In genomic region chr6:132161283-132161682, GRCh38 we compare ENCODE assay signal across 9 cellular contexts.
DNase-seq lines count a peak whose midpoint lies in the region; ATAC-seq and TF ChIP-seq lines count a peak whose summit lies in the region.
"Had no signal": no experiment of that assay in that cellular context is flagged by ENCODE, and none has a peak within 500 bp of the region (broad histone marks: within the 10 kb centered on the region; RNA-seq: fewer than 3 reads in every experiment).

No MANE protein-coding gene starts in this region.

- H3K4me1 ChIP-seq in MM.1S (ENCODE audit: low read length) = no peaks in the 10 kb centered on the region

- H3F3A ChIP-seq in MM.1S (ENCODE audit: insufficient read depth, low read length) = no peaks in the 10 kb centered on the region

- no peak overlapping the region for H3K9ac ChIP-seq in MM.1S (ENCODE audit: low read length)

- H3K27me3 Mint-ChIP-seq in Calu3 (ENCODE audit: unreplicated experiment) = no peaks in the 10 kb centered on the region
- no peaks in the 10 kb centered on the region for H3K27me3 Mint-ChIP-seq in neural crest cell (ENCODE audit: low read depth)
- peaks cover 0 to 16% (median 2%) of the 10 kb centered on the region in 5 donors for H3K27me3 Mint-ChIP-seq in naive thymus-derived CD8-positive, alpha-beta T cell

- no peak overlapping the region for H3K4me2 ChIP-seq in MM.1S (ENCODE audit: low read depth, low read length)

- POLR2A ChIA-PET in naive thymus-derived CD8-positive, alpha-beta T cell (lab: Charles Lee) = no interaction called here

- H2AFZ ChIP-seq in MM.1S (ENCODE audit: low read length) = no peak overlapping the region

- TF ChIP-seq CTCF in Calu3 (IDR thresholded peaks at IDR 0.05; ENCODE audit: unreplicated experiment) = peak; percentile 43
- TF ChIP-seq CTCF in MM.1S (IDR thresholded peaks at IDR 0.05; ENCODE audit: low read length) = peak; percentile 54
- peak; percentile 69 for TF ChIP-seq CTCF in epithelial cell of esophagus (IDR thresholded peaks at IDR 0.05; ENCODE audit: insufficient read depth, low read depth, low read length, missing control alignments)
- TF ChIP-seq CTCF in neural crest cell (conservative IDR thresholded peaks at IDR 0.05) = peak; percentile 62

- H3K36me3 ChIP-seq in MM.1S (replicated peaks; ENCODE audit: insufficient read depth, low read length) = no peaks in the 10 kb centered on the region

- H3K9me3 Mint-ChIP-seq in Calu3 (ENCODE audit: low read depth, unreplicated experiment) = peaks cover 11% of the 10 kb centered on the region
- peaks cover 21% of the 10 kb centered on the region for H3K9me3 Mint-ChIP-seq in neural crest cell
- peaks cover 0 to 4% (median 0%) of the 10 kb centered on the region in 9 donors for H3K9me3 Mint-ChIP-seq in naive thymus-derived CD8-positive, alpha-beta T cell

- H3K4me1 Mint-ChIP-seq in Calu3 (ENCODE audit: low read depth, unreplicated experiment) (peaks cover 29% of the 10 kb centered on the region), neural crest cell (no peaks in the 10 kb centered on the region)
- no peaks in the 10 kb centered on the region for H3K4me1 Mint-ChIP-seq in naive thymus-derived CD8-positive, alpha-beta T cell
- H3K4me1 Mint-ChIP-seq: activated naive CD4-positive, alpha-beta T cell treated with anti-CD3 and anti-CD28 coated beads, Interleukin-2, amount 50 U/mL, for 24 hours had no signal

- H3K9me3 ChIP-seq in MM.1S (replicated peaks; ENCODE audit: insufficient read depth, low read length) = no peaks in the 10 kb centered on the region

- no peak overlapping the region for H3K27ac ChIP-seq in MM.1S (ENCODE audit: low read length)

- intact Hi-C loops in Calu3 (cut with micrococcal nuclease; ENCODE audit: unreplicated experiment) = loop anchor here (1.0 to 5.0 kb wide), 5 partner anchors 57 to 236 kb away; partner anchors contain the start of gene CCN2

- H3K27ac Mint-ChIP-seq in Calu3 (ENCODE audit: unreplicated experiment) (no peak overlapping the region), neural crest cell (ENCODE audit: unreplicated experiment) (no peak overlapping the region)
- no peak overlapping the region for H3K27ac Mint-ChIP-seq in naive thymus-derived CD8-positive, alpha-beta T cell
- H3K27ac Mint-ChIP-seq: activated naive CD4-positive, alpha-beta T cell treated with anti-CD3 and anti-CD28 coated beads, Interleukin-2, amount 50 U/mL, for 24 hours had no signal

- H4K20me1 ChIP-seq in MM.1S (ENCODE audit: insufficient read depth, low read length) = no peaks in the 10 kb centered on the region

- no peaks in the 10 kb centered on the region for H3K9me2 ChIP-seq in MM.1S (replicated peaks; ENCODE audit: insufficient read depth, low read length)

- H3K36me3 Mint-ChIP-seq in Calu3 (ENCODE audit: insufficient read depth, unreplicated experiment) = peaks cover 5% of the 10 kb centered on the region
- H3K36me3 Mint-ChIP-seq in neural crest cell (ENCODE audit: low read depth) = peaks cover 4% of the 10 kb centered on the region
- H3K36me3 Mint-ChIP-seq in naive thymus-derived CD8-positive, alpha-beta T cell = no peaks in the 10 kb centered on the region
- H3K36me3 Mint-ChIP-seq: activated naive CD4-positive, alpha-beta T cell treated with anti-CD3 and anti-CD28 coated beads, Interleukin-2, amount 50 U/mL, for 24 hours had no signal

- H3K27me3 ChIP-seq in MM.1S (replicated peaks; ENCODE audit: insufficient read depth, low read length) = no peaks in the 10 kb centered on the region

- DNase-seq in Calu3 (peak; percentile 49), MM.1S (peak; percentile 30), epithelial cell of esophagus (ENCODE audit: low read depth) (peak; percentile 58), neural crest cell (ENCODE audit: low read depth, low spot score) (no peak), NK-92 (lab: John Stamatoyannopoulos, UW; ENCODE audit: unreplicated experiment) (no peak)
- DNase-seq in naive thymus-derived CD8-positive, alpha-beta T cell = no peak
- DNase-seq in stimulated activated CD4-positive, alpha-beta T cell treated with anti-CD3 and anti-CD28 coated beads, Interleukin-12 subunit alpha, Interleukin-12 subunit beta, amount 100 ng/mL, for 4 hours = no peak

- H3K79me2 ChIP-seq in MM.1S (ENCODE audit: low read length) = no peaks in the 10 kb centered on the region

- no peak for ATAC-seq in HG03159 (IDR thresholded peaks at IDR 0.05; ENCODE audit: unreplicated experiment)
- ATAC-seq in naive thymus-derived CD8-positive, alpha-beta T cell = no peak

- CTCF ChIA-PET in Calu3 (lab: Charles Lee) = interaction anchor here (0.6 to 1.3 kb wide), 4 partner anchors 207 to 238 kb away, joined by 3 to 7 read pairs (median 4); partner anchors contain the start of gene CCN2

- no peak overlapping the region for H3K4me3 ChIP-seq in MM.1S (ENCODE audit: low read length)
- no peak overlapping the region for H3K4me3 ChIP-seq in epithelial cell of esophagus (ENCODE audit: low read length)

- H3K4me3 Mint-ChIP-seq in Calu3 (ENCODE audit: low read depth, unreplicated experiment) (no peak overlapping the region), neural crest cell (no peak overlapping the region)
- H3K4me3 Mint-ChIP-seq in naive thymus-derived CD8-positive, alpha-beta T cell = no peak overlapping the region
- H3K4me3 Mint-ChIP-seq: activated naive CD4-positive, alpha-beta T cell treated with anti-CD3 and anti-CD28 coated beads, Interleukin-2, amount 50 U/mL, for 24 hours had no signal

- no TSS peak for BruUV-seq in Calu3 (replicated peaks; lab: Mats Ljungman, UMichigan)

Comparison
In these comparisons a context has a peak if more than half of its experiments do, and no peak if none do; other contexts are left out.
1. DNase-seq: peak in Calu3 (single experiment), MM.1S (single experiment) and epithelial cell of esophagus (single experiment); none in neural crest cell (single experiment), NK-92 (single experiment), naive thymus-derived CD8-positive, alpha-beta T cell (0 of 10) and stimulated activated CD4-positive, alpha-beta T cell treated with anti-CD3 and anti-CD28 coated beads, Interleukin-12 subunit alpha, Interleukin-12 subunit beta, amount 100 ng/mL, for 4 hours (single experiment).
2. Peak in every context shown above with its lines, with median percentiles within 50 percentile points of each other: CTCF ChIP-seq.